In the genomic region with DNA sequence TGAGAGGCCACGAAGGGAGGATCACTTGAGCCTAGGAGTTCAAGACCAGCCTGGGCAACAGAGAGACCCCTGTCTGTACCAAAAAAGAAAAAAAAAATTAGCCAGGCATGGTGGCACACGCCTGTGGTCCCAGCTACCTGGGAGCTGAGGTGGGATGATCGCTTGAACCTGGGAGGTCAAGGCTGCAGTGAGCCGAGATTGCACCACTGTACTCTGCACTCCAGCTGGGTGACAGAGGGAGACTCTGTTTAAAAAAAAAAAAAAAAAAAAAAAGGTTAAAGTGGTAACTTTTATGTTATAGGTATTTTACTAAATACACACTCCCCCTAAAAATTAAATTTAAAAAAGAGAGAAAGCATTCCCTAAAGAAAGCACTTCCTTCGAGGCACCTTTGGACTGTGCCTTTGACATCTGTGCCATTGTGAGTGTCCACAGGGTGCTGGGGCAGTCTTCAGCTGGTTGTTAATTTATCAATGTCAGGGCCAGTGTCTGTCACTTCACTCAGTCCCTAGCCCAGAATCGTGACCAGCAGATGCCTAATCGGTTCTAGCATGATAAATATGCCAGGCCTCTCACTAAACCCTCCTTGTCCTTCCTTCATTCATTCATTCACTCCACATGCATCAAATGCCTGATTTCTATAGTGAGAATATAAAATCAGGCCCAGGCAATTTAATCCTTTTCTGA, we compare ENCODE assay signal across 29 cellular contexts.
"Had no signal": no experiment of that assay in that cellular context is flagged by ENCODE, and none has a peak within 500 bp of the region (broad histone marks: within the 10 kb centered on the region; RNA-seq: fewer than 3 reads in every experiment).

No MANE protein-coding gene starts in this region.

- DNase-seq: activated B cell treated with CpG ODN at 0.5 μM for 24 hours; activated CD4-positive, alpha-beta T cell treated with anti-CD3 and anti-CD28 coated beads, Interleukin-2, amount 50 U/mL, for 1 hour; activated CD8-positive, alpha-beta T cell treated with anti-CD3 and anti-CD28 coated beads for 36 hours; activated naive CD8-positive, alpha-beta T cell treated with anti-CD3 and anti-CD28 coated beads, Interleukin-2, amount 50 U/mL, for 24 hours; activated T-cell treated with anti-CD3 and anti-CD28 coated beads, Interleukin-2, amount 50 U/mL, for 48 hours; amygdala; central memory CD4-positive, alpha-beta T cell; foreskin keratinocyte; heart left ventricle; hypothalamus; immature natural killer cell; kidney; left colon; naive thymus-derived CD4-positive, alpha-beta T cell; pancreas; small intestine; stimulated activated CD4-positive, alpha-beta T cell treated with anti-CD3 and anti-CD28 coated beads, Interleukin-4, amount 100 ng/mL, for 24 hours; substantia nigra; T-helper 17 cell; T1000; upper lobe of right lung had no signal

- H3K4me3 ChIP-seq: esophagus muscularis mucosa, heart left ventricle, pancreas, upper lobe of right lung had no signal

- H3K9me3 Mint-ChIP-seq: activated B cell treated with CpG ODN at 0.5 μM for 24 hours; activated CD8-positive, alpha-beta T cell treated with anti-CD3 and anti-CD28 coated beads for 36 hours; activated naive CD4-positive, alpha-beta T cell treated with anti-CD3 and anti-CD28 coated beads, Interleukin-2, amount 50 U/mL, for 24 hours; activated naive CD8-positive, alpha-beta T cell treated with anti-CD3 and anti-CD28 coated beads, Interleukin-2, amount 50 U/mL, for 24 hours; activated T-helper 2 cell treated with anti-CD3 and anti-CD28 coated beads, Interferon-gamma antibody, Interleukin-2, Interleukin-4, amounts not matched to agents 10 μg/mL and 5 μg/mL and 100 μg/mL, durations not matched to agents 14 hours and 24 hours and 36 hours; dendritic cell treated with granulocyte-macrophage colony-stimulating factor and Interleukin-4, amounts not matched to agents 40 ng/mL and 50 ng/mL, for 4 days; immature natural killer cell; mesothelial cell of epicardium; stimulated activated effector memory CD8-positive, alpha-beta T cell treated with anti-CD3 and anti-CD28 coated beads, Interleukin-12 subunit alpha, Interleukin-12 subunit beta, amount 100 ng/mL, for 72 hours; stimulated activated naive CD8-positive, alpha-beta T cell treated with anti-CD3 and anti-CD28 coated beads, Interleukin-15, Interleukin-2, amounts not matched to agents 100 ng/mL and 50 ng/mL, for 24 hours had no signal

- H3K4me3 Mint-ChIP-seq: activated B cell treated with CpG ODN at 0.5 μM for 24 hours; activated CD8-positive, alpha-beta T cell treated with anti-CD3 and anti-CD28 coated beads for 36 hours; activated naive CD4-positive, alpha-beta T cell treated with anti-CD3 and anti-CD28 coated beads, Interleukin-2, amount 50 U/mL, for 24 hours; activated naive CD8-positive, alpha-beta T cell treated with anti-CD3 and anti-CD28 coated beads, Interleukin-2, amount 50 U/mL, for 24 hours; dendritic cell treated with granulocyte-macrophage colony-stimulating factor and Interleukin-4, amounts not matched to agents 40 ng/mL and 50 ng/mL, for 4 days; immature natural killer cell; mesothelial cell of epicardium; naive thymus-derived CD4-positive, alpha-beta T cell; stimulated activated effector memory CD8-positive, alpha-beta T cell treated with anti-CD3 and anti-CD28 coated beads, Interleukin-12 subunit alpha, Interleukin-12 subunit beta, amount 100 ng/mL, for 72 hours; stimulated activated naive CD8-positive, alpha-beta T cell treated with anti-CD3 and anti-CD28 coated beads, Interleukin-15, Interleukin-2, amounts not matched to agents 100 ng/mL and 50 ng/mL, for 24 hours had no signal

- ATAC-seq: activated CD8-positive, alpha-beta T cell treated with anti-CD3 and anti-CD28 coated beads for 36 hours; activated naive CD8-positive, alpha-beta T cell treated with anti-CD3 and anti-CD28 coated beads, Interleukin-2, amount 50 U/mL, for 24 hours; foreskin keratinocyte; heart left ventricle; left colon; naive thymus-derived CD4-positive, alpha-beta T cell; pancreas; sciatic nerve; stimulated activated effector memory CD8-positive, alpha-beta T cell treated with anti-CD3 and anti-CD28 coated beads, Interleukin-12 subunit alpha, Interleukin-12 subunit beta, amount 100 ng/mL, for 72 hours; T-helper 17 cell; upper lobe of right lung had no signal

- H3K27me3 ChIP-seq: foreskin keratinocyte, pancreas had no signal

- H3K36me3 Mint-ChIP-seq: activated naive CD4-positive, alpha-beta T cell treated with anti-CD3 and anti-CD28 coated beads, Interleukin-2, amount 50 U/mL, for 24 hours; immature natural killer cell; mesothelial cell of epicardium; stimulated activated effector memory CD8-positive, alpha-beta T cell treated with anti-CD3 and anti-CD28 coated beads, Interleukin-12 subunit alpha, Interleukin-12 subunit beta, amount 100 ng/mL, for 72 hours had no signal

- H3K4me1 Mint-ChIP-seq: activated B cell treated with CpG ODN at 0.5 μM for 24 hours; activated naive CD4-positive, alpha-beta T cell treated with anti-CD3 and anti-CD28 coated beads, Interleukin-2, amount 50 U/mL, for 24 hours; activated naive CD8-positive, alpha-beta T cell treated with anti-CD3 and anti-CD28 coated beads, Interleukin-2, amount 50 U/mL, for 24 hours; immature natural killer cell; stimulated activated effector memory CD8-positive, alpha-beta T cell treated with anti-CD3 and anti-CD28 coated beads, Interleukin-12 subunit alpha, Interleukin-12 subunit beta, amount 100 ng/mL, for 72 hours had no signal

- H3K27ac ChIP-seq: esophagus muscularis mucosa, foreskin keratinocyte, heart left ventricle, pancreas, upper lobe of right lung had no signal

- FAIRE-seq: kidney, pancreas, small intestine had no signal

- H3K27ac Mint-ChIP-seq: activated B cell treated with CpG ODN at 0.5 μM for 24 hours; activated CD8-positive, alpha-beta T cell treated with anti-CD3 and anti-CD28 coated beads for 36 hours; activated naive CD8-positive, alpha-beta T cell treated with anti-CD3 and anti-CD28 coated beads, Interleukin-2, amount 50 U/mL, for 24 hours; activated T-helper 2 cell treated with anti-CD3 and anti-CD28 coated beads, Interferon-gamma antibody, Interleukin-2, Interleukin-4, amounts not matched to agents 10 μg/mL and 5 μg/mL and 100 μg/mL, durations not matched to agents 14 hours and 24 hours and 36 hours; dendritic cell treated with granulocyte-macrophage colony-stimulating factor and Interleukin-4, amounts not matched to agents 40 ng/mL and 50 ng/mL, for 4 days; mesothelial cell of epicardium; naive thymus-derived CD4-positive, alpha-beta T cell; stimulated activated effector memory CD8-positive, alpha-beta T cell treated with anti-CD3 and anti-CD28 coated beads, Interleukin-12 subunit alpha, Interleukin-12 subunit beta, amount 100 ng/mL, for 72 hours; stimulated activated naive CD8-positive, alpha-beta T cell treated with anti-CD3 and anti-CD28 coated beads, Interleukin-15, Interleukin-2, amounts not matched to agents 100 ng/mL and 50 ng/mL, for 24 hours; T-helper 17 cell had no signal

- H3K9me3 ChIP-seq: esophagus muscularis mucosa, heart left ventricle, pancreas, upper lobe of right lung had no signal

- H3K4me1 ChIP-seq: pancreas, upper lobe of right lung had no signal

- H3K36me3 ChIP-seq: esophagus muscularis mucosa, heart left ventricle, pancreas, upper lobe of right lung had no signal
